27 cellular contexts compared by ENCODE assay signal in genomic region chr2:25493207-25493606, GRCh38.
"Had no signal": no experiment of that assay in that cellular context is flagged by ENCODE, and none has a peak within 500 bp of the region (broad histone marks: within the 10 kb centered on the region; RNA-seq: fewer than 3 reads in every experiment).

No MANE protein-coding gene starts in this region.

- H3K4me3 Mint-ChIP-seq: naive thymus-derived CD8-positive, alpha-beta T cell; natural killer cell treated with Interleukin-12 subunit alpha and Interleukin-12 subunit beta and Interleukin-15 and Interleukin-18, amount 100 ng/mL, for 72 hours; nephron progenitor cell; neural crest cell; stimulated activated effector memory CD8-positive, alpha-beta T cell treated with anti-CD3 and anti-CD28 coated beads, Interleukin-12 subunit alpha, Interleukin-12 subunit beta, amount 100 ng/mL, for 72 hours; stimulated activated naive B cell treated with anti-CD40 and anti-IgM and Interleukin-4, amounts not matched to agents 10 μg/mL and 1 μg/mL and 100 μg/mL, for 72 hours; stimulated activated naive CD8-positive, alpha-beta T cell treated with anti-CD3 and anti-CD28 coated beads, Interleukin-15, Interleukin-2, amounts not matched to agents 100 ng/mL and 50 ng/mL, for 24 hours had no signal

- H3K9me3 ChIP-seq: neutrophil, pancreas, psoas muscle, stomach, thoracic aorta, thyroid gland, tibial nerve, upper lobe of left lung, vagina had no signal

- H3K4me3 ChIP-seq: pancreas, psoas muscle, skin epidermis, stomach, thoracic aorta, thyroid gland, tibial nerve, upper lobe of left lung, vagina had no signal

- H3K36me3 ChIP-seq: neutrophil, pancreas, stomach, thoracic aorta, thyroid gland, upper lobe of left lung, vagina had no signal

- H3K27ac Mint-ChIP-seq: naive thymus-derived CD8-positive, alpha-beta T cell; natural killer cell treated with Interleukin-12 subunit alpha and Interleukin-12 subunit beta and Interleukin-15 and Interleukin-18, amount 100 ng/mL, for 72 hours; nephron progenitor cell; stimulated activated naive B cell treated with anti-CD40 and anti-IgM and Interleukin-4, amounts not matched to agents 10 μg/mL and 1 μg/mL and 100 μg/mL, for 72 hours; stimulated activated naive CD8-positive, alpha-beta T cell treated with anti-CD3 and anti-CD28 coated beads, Interleukin-15, Interleukin-2, amounts not matched to agents 100 ng/mL and 50 ng/mL, for 24 hours had no signal

- H3K27me3 ChIP-seq: neutrophil, pancreas, stomach, thyroid gland, tibial nerve, upper lobe of left lung, vagina had no signal

- H3K27ac ChIP-seq: neutrophil, pancreas, psoas muscle, skin epidermis, stomach, thoracic aorta, tibial nerve, upper lobe of left lung, vagina had no signal

- DNase-seq: naive thymus-derived CD8-positive, alpha-beta T cell; nephron progenitor cell; nucleus accumbens; pancreas; psoas muscle; right cardiac atrium; stimulated activated CD4-positive, alpha-beta T cell treated with anti-CD3 and anti-CD28 coated beads, Interleukin-15, amount 100 ng/mL, for 24 hours; stimulated activated CD4-positive, alpha-beta T cell treated with anti-CD3 and anti-CD28 coated beads, Interleukin-2, amount 100 ng/mL, for 24 hours; stimulated activated CD4-positive, alpha-beta T cell treated with anti-CD3 and anti-CD28 coated beads, Interleukin-2, amount 100 ng/mL, for 48 hours; stimulated activated CD4-positive, alpha-beta T cell treated with anti-CD3 and anti-CD28 coated beads, Interleukin-4, amount 100 ng/mL, for 24 hours; stimulated activated naive B cell treated with anti-CD40 and anti-IgM and Interleukin-4, amounts not matched to agents 10 μg/mL and 1 μg/mL and 100 μg/mL, for 72 hours; stimulated activated naive CD4-positive, alpha-beta T cell treated with Interleukin-2 at 50 U/mL for 16 hours; stomach; trophoblast cell; upper lobe of left lung had no signal

- FAIRE-seq: pancreas, urothelium cell line had no signal

- ATAC-seq: naive thymus-derived CD8-positive, alpha-beta T cell; natural killer cell treated with Interleukin-12 subunit alpha and Interleukin-12 subunit beta and Interleukin-15 and Interleukin-18, amount 100 ng/mL, for 72 hours; psoas muscle; right cardiac atrium; sciatic nerve; stimulated activated effector memory CD8-positive, alpha-beta T cell treated with anti-CD3 and anti-CD28 coated beads, Interleukin-12 subunit alpha, Interleukin-12 subunit beta, amount 100 ng/mL, for 72 hours; stimulated activated naive B cell treated with anti-CD40 and anti-IgM and Interleukin-4, amounts not matched to agents 10 μg/mL and 1 μg/mL and 100 μg/mL, for 72 hours had no signal

- H3K27me3 Mint-ChIP-seq: naive thymus-derived CD8-positive, alpha-beta T cell; natural killer cell treated with Interleukin-12 subunit alpha and Interleukin-12 subunit beta and Interleukin-15 and Interleukin-18, amount 100 ng/mL, for 72 hours; stimulated activated naive B cell treated with anti-CD40 and anti-IgM and Interleukin-4, amounts not matched to agents 10 μg/mL and 1 μg/mL and 100 μg/mL, for 72 hours; stimulated activated naive CD8-positive, alpha-beta T cell treated with anti-CD3 and anti-CD28 coated beads, Interleukin-15, Interleukin-2, amounts not matched to agents 100 ng/mL and 50 ng/mL, for 24 hours had no signal

- H3K4me1 ChIP-seq: tibial nerve, vagina had no signal

- H3K36me3 Mint-ChIP-seq: natural killer cell treated with Interleukin-12 subunit alpha and Interleukin-12 subunit beta and Interleukin-15 and Interleukin-18, amount 100 ng/mL, for 72 hours; stimulated activated effector memory CD8-positive, alpha-beta T cell treated with anti-CD3 and anti-CD28 coated beads, Interleukin-12 subunit alpha, Interleukin-12 subunit beta, amount 100 ng/mL, for 72 hours had no signal

- H3K9me3 Mint-ChIP-seq: naive thymus-derived CD8-positive, alpha-beta T cell; natural killer cell treated with Interleukin-12 subunit alpha and Interleukin-12 subunit beta and Interleukin-15 and Interleukin-18, amount 100 ng/mL, for 72 hours; nephron progenitor cell; neural crest cell; stimulated activated effector memory CD8-positive, alpha-beta T cell treated with anti-CD3 and anti-CD28 coated beads, Interleukin-12 subunit alpha, Interleukin-12 subunit beta, amount 100 ng/mL, for 72 hours; stimulated activated naive B cell treated with anti-CD40 and anti-IgM and Interleukin-4, amounts not matched to agents 10 μg/mL and 1 μg/mL and 100 μg/mL, for 72 hours; stimulated activated naive CD8-positive, alpha-beta T cell treated with anti-CD3 and anti-CD28 coated beads, Interleukin-15, Interleukin-2, amounts not matched to agents 100 ng/mL and 50 ng/mL, for 24 hours had no signal
